ENCODE assay signal across 9 cellular contexts in genomic region chr12:18320036-18320617, GRCh38. TPM values are rescaled to one million over a fixed set of nuclear protein-coding genes. Genes with fewer than 3 reads are reported as not detected.
DNase-seq lines count a peak whose midpoint lies in the region; ATAC-seq and TF ChIP-seq lines count a peak whose summit lies in the region.
"Had no signal": no experiment of that assay in that cellular context is flagged by ENCODE, and none has a peak within 500 bp of the region (broad histone marks: within the 10 kb centered on the region; RNA-seq: fewer than 3 reads in every experiment).

No MANE protein-coding gene starts in this region.

- CTCF ChIA-PET in GM10248 (lab: Yijun Ruan, JAX) (interaction anchor here (1.0 to 2.1 kb wide), 7 partner anchors 10 to 181 kb away, joined by 3 to 9 read pairs (median 4); no protein-coding TSS in a partner anchor), IMR-90 (lab: Yijun Ruan, JAX) (interaction anchor here (0.7 to 2.4 kb wide), 10 partner anchors 10 to 100 kb away, joined by 3 to 10 read pairs (median 5); no protein-coding TSS in a partner anchor)

- no peak overlapping the region for H3K18ac ChIP-seq in IMR-90 (ENCODE audit: low read depth, low read length)

- H3K27ac Mint-ChIP-seq in glutamatergic neuron (ENCODE audit: unreplicated experiment), result no peak overlapping the region
- no peak overlapping the region for H3K27ac Mint-ChIP-seq in stimulated activated memory B cell treated with anti-CD40 and anti-IgM and Interleukin-4, amounts not matched to agents 10 μg/mL and 1 μg/mL and 100 μg/mL, for 72 hours

- no peak overlapping the region for H4K91ac ChIP-seq in IMR-90 (ENCODE audit: insufficient read depth, low read depth, low read length)

- TF ChIP-seq POLR2A in IMR-90 (IDR thresholded peaks at IDR 0.05; ENCODE audit: low read depth, low read length), result no peak

- H3K4me1 Mint-ChIP-seq in glutamatergic neuron (ENCODE audit: low read depth, unreplicated experiment), result peaks cover 4% of the 10 kb centered on the region
- H3K4me1 Mint-ChIP-seq in stimulated activated memory B cell treated with anti-CD40 and anti-IgM and Interleukin-4, amounts not matched to agents 10 μg/mL and 1 μg/mL and 100 μg/mL, for 72 hours, result no peaks in the 10 kb centered on the region

- H3K4me2 ChIP-seq in IMR-90 (ENCODE audit: low read depth, low read length), result no peak overlapping the region

- no peaks in the 10 kb centered on the region for H3K36me3 ChIP-seq in IMR-90 (ENCODE audit: control insufficient read depth, insufficient read depth, low read length)

- no peaks in the 10 kb centered on the region for H3K36me3 Mint-ChIP-seq in glutamatergic neuron (ENCODE audit: unreplicated experiment)
- H3K36me3 Mint-ChIP-seq in stimulated activated memory B cell treated with anti-CD40 and anti-IgM and Interleukin-4, amounts not matched to agents 10 μg/mL and 1 μg/mL and 100 μg/mL, for 72 hours, result no peaks in the 10 kb centered on the region

- no peak overlapping the region for H3K9ac ChIP-seq in IMR-90 (ENCODE audit: low read depth, low read length)

- no peaks in the 10 kb centered on the region for H3K9me3 Mint-ChIP-seq in glutamatergic neuron (ENCODE audit: unreplicated experiment)
- H3K9me3 Mint-ChIP-seq in stimulated activated memory B cell treated with anti-CD40 and anti-IgM and Interleukin-4, amounts not matched to agents 10 μg/mL and 1 μg/mL and 100 μg/mL, for 72 hours, result peaks cover 1% of the 10 kb centered on the region

- dilution Hi-C loops in IMR-90 (cut with HindIII; ENCODE audit: low sequenced_read_pairs, unreplicated experiment), result no loop called here

- no peak overlapping the region for H3K27ac ChIP-seq in IMR-90 (ENCODE audit: insufficient read depth, low read length)

- H2BK120ac ChIP-seq in IMR-90 (ENCODE audit: low read depth, low read length), result no peak overlapping the region

- ATAC-seq in IMR-90 (ENCODE audit: low read depth), result peak; percentile 89
- ATAC-seq in stimulated activated memory B cell treated with anti-CD40 and anti-IgM and Interleukin-4, amounts not matched to agents 10 μg/mL and 1 μg/mL and 100 μg/mL, for 72 hours, result peak; percentile 47
- ATAC-seq in HG03045 (IDR thresholded peaks at IDR 0.05; ENCODE audit: unreplicated experiment), result no peak
- ATAC-seq in HG03460 (IDR thresholded peaks at IDR 0.05; ENCODE audit: unreplicated experiment), result no peak

- no peak overlapping the region for H2BK20ac ChIP-seq in IMR-90 (ENCODE audit: low read depth, low read length)

- H3K4me3 Mint-ChIP-seq in glutamatergic neuron (ENCODE audit: unreplicated experiment), result no peak overlapping the region
- no peak overlapping the region for H3K4me3 Mint-ChIP-seq in stimulated activated memory B cell treated with anti-CD40 and anti-IgM and Interleukin-4, amounts not matched to agents 10 μg/mL and 1 μg/mL and 100 μg/mL, for 72 hours

- peak; percentile 39 for TF ChIP-seq RAD21 in IMR-90 (IDR thresholded peaks at IDR 0.05; ENCODE audit: low read length)

- no peak overlapping the region for H2AK9ac ChIP-seq in IMR-90 (replicated peaks; ENCODE audit: low read depth, low read length, poor library complexity)

- intact Hi-C loops in IMR-90 (cut with micrococcal nuclease), result loop anchor here (2.0 kb wide), 1 partner anchor 63 kb away; no protein-coding TSS in a partner anchor
- intact Hi-C loops in posterior cingulate gyrus (cut with DNase I), result no loop called here

- DNase-seq in GM10248 (ENCODE audit: extremely low spot score) (peak; percentile 11), IMR-90 (peak; percentile 69), SKM-1 treated with dmso at 0.1 percent for 144 hours (lab: John Stamatoyannopoulos, UW; ENCODE audit: unreplicated experiment) (peak; percentile 8), glutamatergic neuron (no peak), posterior cingulate gyrus (no peak)

- H3K56ac ChIP-seq in IMR-90 (ENCODE audit: extremely low read depth, insufficient read depth, low read length), result no peak overlapping the region

- TF ChIP-seq CTCF in GM10248 (IDR thresholded peaks at IDR 0.05; ENCODE audit: control extremely low read depth, extremely low read depth, low read depth, missing control alignments) (peak; percentile 31), IMR-90 (conservative IDR thresholded peaks at IDR 0.05; ENCODE audit: low read depth, low read length) (peak; percentile 40), glutamatergic neuron (IDR thresholded peaks at IDR 0.05; ENCODE audit: partially characterized antibody, unreplicated experiment) (peak; percentile 69)

- POLR2A ChIA-PET in GM10248 (lab: Yijun Ruan, JAX) (no interaction called here), IMR-90 (lab: Charles Lee; ENCODE audit: unreplicated experiment) (interaction anchor here (0.7 kb wide), 1 partner anchor 684 kb away, joined by 3 read pairs; no protein-coding TSS in a partner anchor)

- in situ Hi-C loops in IMR-90 (cut with MboI; ENCODE audit: low sequenced_read_pairs), result no loop called here

- no peak overlapping the region; the same call in 1 of the 2 replicates for H2AK5ac ChIP-seq in IMR-90 (ENCODE audit: low read depth, low read length)

- H3K27me3 ChIP-seq in IMR-90 (ENCODE audit: control insufficient read depth, insufficient read depth, low read length), result no peaks in the 10 kb centered on the region

- no peak overlapping the region for H2AFZ ChIP-seq in IMR-90 (replicated peaks; ENCODE audit: low read length, poor library complexity)

- H3K9me1 ChIP-seq in IMR-90 (ENCODE audit: insufficient read depth, low read length), result no peaks in the 10 kb centered on the region

- no peak overlapping the region for H3K23ac ChIP-seq in IMR-90 (ENCODE audit: low read depth, low read length)

- H3K14ac ChIP-seq in IMR-90 (replicated peaks; ENCODE audit: low read depth, low read length), result no peak overlapping the region

- WGBS in IMR-90 (ENCODE audit: extremely low coverage in 2 of 2, insufficient read length in 1 of 2), 2 experiments, result no CpG with 5 or more reads among the region's 6 CpGs

- H3K4me1 ChIP-seq in IMR-90 (ENCODE audit: control insufficient read depth, insufficient read depth, low read length), result no peaks in the 10 kb centered on the region; the same call in 1 of the 2 replicates

- BruUV-seq in IMR-90 (replicated peaks; lab: Mats Ljungman, UMichigan), result no TSS peak

- no peak overlapping the region; a peak in 1 of 4 replicates for H4K8ac ChIP-seq in IMR-90 (ENCODE audit: low read depth in 2 of 2, low read length in 2 of 2)

- no peak overlapping the region for H2BK15ac ChIP-seq in IMR-90 (ENCODE audit: low read depth, low read length)

- H3K4ac ChIP-seq in IMR-90 (ENCODE audit: low read depth, low read length), result no peak overlapping the region

- H3K79me1 ChIP-seq in IMR-90 (ENCODE audit: low read depth in 1 of 2, low read length in 2 of 2), result no peaks in the 10 kb centered on the region

- no peaks in the 10 kb centered on the region for H4K20me1 ChIP-seq in IMR-90 (ENCODE audit: insufficient read depth, low read length)

- H2BK5ac ChIP-seq in IMR-90 (ENCODE audit: low read depth, low read length, poor library complexity, severe bottlenecking), result no peak overlapping the region

- H3K4me3 ChIP-seq in IMR-90 (ENCODE audit: insufficient read depth, low read depth, low read length), result no peak overlapping the region

- no peaks in the 10 kb centered on the region for H3K27me3 Mint-ChIP-seq in glutamatergic neuron (ENCODE audit: unreplicated experiment)
- H3K27me3 Mint-ChIP-seq in stimulated activated memory B cell treated with anti-CD40 and anti-IgM and Interleukin-4, amounts not matched to agents 10 μg/mL and 1 μg/mL and 100 μg/mL, for 72 hours, result no peaks in the 10 kb centered on the region

- H4K5ac ChIP-seq in IMR-90 (ENCODE audit: low read depth, low read length), result no peak overlapping the region

- H3K9me3 ChIP-seq in IMR-90 (ENCODE audit: control insufficient read depth, insufficient read depth, low read length), result no peaks in the 10 kb centered on the region

TF ChIP-seq in IMR-90, 13 proteins besides CTCF, POLR2A, EP300 and RAD21:
- TF ChIP-seq SMC3 (IDR thresholded peaks at IDR 0.05; ENCODE audit: low read depth, low read length) (peak; percentile 29; the same call in 1 of the 2 replicates), CHD1 (IDR thresholded peaks at IDR 0.05; ENCODE audit: low read depth, low read length) (no peak), CEBPB (IDR thresholded peaks at IDR 0.05; ENCODE audit: low read depth, low read length) (peak; percentile 87), NFE2L2 (IDR thresholded peaks at IDR 0.05; ENCODE audit: low read depth, low read length) (no peak)

RNA-seq across cellular contexts. Expression of gene PIK3C2G, which starts 58.8 kb away (rescaled TPM):
- total RNA-seq in IMR-90 (2012; rRNA removed) (not detected in 2 replicates), glutamatergic neuron (ENCODE audit: unreplicated experiment) (not detected)
- not detected in 2 replicates for polyA plus RNA-seq in IMR-90 (2012; rRNA removed)
- not detected in 2 replicates for polyA plus RNA-seq in IMR-90 (2012; cell fraction: cytosol; rRNA removed)
- polyA plus RNA-seq in IMR-90 (2012; cell fraction: nucleus; rRNA removed; ENCODE audit: low replicate concordance), result not detected in 2 replicates
- total RNA-seq: activated CD8-positive, alpha-beta memory T cell treated with anti-CD3 and anti-CD28 coated beads for 36 hours had no signal

Comparison
In these comparisons a context has a peak if more than half of its experiments do, and no peak if none do; other contexts are left out.
1. DNase-seq: peak in GM10248 (single experiment), IMR-90 (single experiment) and SKM-1 treated with dmso at 0.1 percent for 144 hours (single experiment); none in glutamatergic neuron (single experiment) and posterior cingulate gyrus (0 of 10).
2. ATAC-seq: peak in IMR-90 (single experiment) and stimulated activated memory B cell treated with anti-CD40 and anti-IgM and Interleukin-4, amounts not matched to agents 10 μg/mL and 1 μg/mL and 100 μg/mL, for 72 hours (single experiment); none in HG03045 (single experiment) and HG03460 (single experiment).
3. Peak in every context shown above with its lines, with median percentiles within 50 percentile points of each other: CTCF ChIP-seq.